Comparison of ENCODE assay signal across 8 cellular contexts in the genomic region with DNA sequence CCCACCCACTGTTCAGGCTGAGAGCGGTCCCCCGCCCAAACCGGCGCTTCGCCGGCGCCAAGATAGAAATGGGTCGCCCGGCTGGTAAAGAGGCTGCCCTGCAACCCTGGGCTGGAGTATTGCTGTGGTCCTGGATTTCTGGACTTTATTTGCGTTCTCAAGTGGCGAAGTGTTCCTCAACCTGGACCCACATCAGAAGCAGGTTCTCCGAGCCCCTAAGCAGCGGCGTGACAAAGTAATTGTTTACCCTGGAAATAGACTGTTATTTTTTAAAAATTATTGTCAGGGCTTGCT. TPM values are rescaled to one million over a fixed set of nuclear protein-coding genes. Genes with fewer than 3 reads are reported as not detected.
A peak's percentile ranks its signal among the peaks of the same experiment; 100 is the strongest.
DNase-seq lines count a peak whose midpoint lies in the region; ATAC-seq lines count a peak whose summit lies in the region.

No MANE protein-coding gene starts in this region.

- H3K27ac Mint-ChIP-seq in activated T-cell treated with anti-CD3 and anti-CD28 coated beads, Interleukin-2, amount 50 U/mL, for 72 hours = peak overlapping the region; percentile 66
- H3K27ac Mint-ChIP-seq in dendritic cell treated with granulocyte-macrophage colony-stimulating factor and Interleukin-4, amounts not matched to agents 40 ng/mL and 50 ng/mL, for 4 days = peak overlapping the region; percentile 92

- peaks cover 0 to 2% of the 10 kb centered on the region in 2 donors for H3K36me3 Mint-ChIP-seq in activated T-cell treated with anti-CD3 and anti-CD28 coated beads, Interleukin-2, amount 50 U/mL, for 72 hours (ENCODE audit: insufficient read depth in 2 of 2)
- peaks cover 33% of the 10 kb centered on the region for H3K36me3 Mint-ChIP-seq in dendritic cell treated with granulocyte-macrophage colony-stimulating factor and Interleukin-4, amounts not matched to agents 40 ng/mL and 50 ng/mL, for 4 days (ENCODE audit: low read depth)

- intact Hi-C loops in dendritic cell treated with granulocyte-macrophage colony-stimulating factor and Interleukin-4, amounts not matched to agents 40 ng/mL and 50 ng/mL, for 4 days (cut with micrococcal nuclease) = loop anchor here (2.0 to 10.0 kb wide), 2 partner anchors 54 to 176 kb away; partner anchors contain the start of gene CMTM7

- H3K27me3 Mint-ChIP-seq in activated T-cell treated with anti-CD3 and anti-CD28 coated beads, Interleukin-2, amount 50 U/mL, for 72 hours (ENCODE audit: low read depth) = no peaks in the 10 kb centered on the region
- no peaks in the 10 kb centered on the region for H3K27me3 Mint-ChIP-seq in dendritic cell treated with granulocyte-macrophage colony-stimulating factor and Interleukin-4, amounts not matched to agents 40 ng/mL and 50 ng/mL, for 4 days

- no peak for DNase-seq in activated T-cell treated with anti-CD3 and anti-CD28 coated beads, Interleukin-2, amount 50 U/mL, for 72 hours
- no peak for DNase-seq in activated T-cell treated with anti-CD3 and anti-CD28 coated beads, Interleukin-2, amount 50 U/mL, for 1 hour
- DNase-seq in NCI-H2029 (lab: John Stamatoyannopoulos, UW) = peak; percentile 62
- no peak for DNase-seq in central memory CD4-positive, alpha-beta T cell
- no peak for DNase-seq in activated CD4-positive, alpha-beta T cell treated with anti-CD3 and anti-CD28 coated beads, Interleukin-2, amount 50 U/mL, for 48 hours

- no peaks in the 10 kb centered on the region for H3K27me3 ChIP-seq in muscle layer of duodenum (ENCODE audit: low read depth, low read length)

- peak overlapping the region; percentile 89 to 98 for H3K4me3 Mint-ChIP-seq in activated T-cell treated with anti-CD3 and anti-CD28 coated beads, Interleukin-2, amount 50 U/mL, for 72 hours
- H3K4me3 Mint-ChIP-seq in dendritic cell treated with granulocyte-macrophage colony-stimulating factor and Interleukin-4, amounts not matched to agents 40 ng/mL and 50 ng/mL, for 4 days = peak overlapping the region; percentile 87

- H3K4me1 ChIP-seq in muscle layer of duodenum (ENCODE audit: control insufficient read depth in 1 of 2, insufficient read depth in 2 of 2, low read length in 2 of 2) = peaks cover 10 to 20% of the 10 kb centered on the region in 2 donors

- peak overlapping the region; percentile 77 to 95 for H3K4me3 ChIP-seq in muscle layer of duodenum (ENCODE audit: low read depth in 1 of 2, low read length in 2 of 2)

- peak in 1 of 2 donors; percentile 43 for ATAC-seq in activated T-cell treated with anti-CD3 and anti-CD28 coated beads, Interleukin-2, amount 50 U/mL, for 72 hours (replicated peaks in 1 of 2)
- no peak for ATAC-seq in HG03196 (IDR thresholded peaks at IDR 0.05; ENCODE audit: unreplicated experiment)

- H3K9me3 ChIP-seq in muscle layer of duodenum (ENCODE audit: control insufficient read depth in 1 of 2, low read length in 2 of 2) = no peaks in the 10 kb centered on the region

- peak overlapping the region; percentile 80 for H3K27ac ChIP-seq in muscle layer of duodenum (ENCODE audit: low read length)

- no peaks in the 10 kb centered on the region for H3K9me3 Mint-ChIP-seq in activated T-cell treated with anti-CD3 and anti-CD28 coated beads, Interleukin-2, amount 50 U/mL, for 72 hours
- H3K9me3 Mint-ChIP-seq in dendritic cell treated with granulocyte-macrophage colony-stimulating factor and Interleukin-4, amounts not matched to agents 40 ng/mL and 50 ng/mL, for 4 days = no peaks in the 10 kb centered on the region

- no peaks in the 10 kb centered on the region for H3K36me3 ChIP-seq in muscle layer of duodenum (ENCODE audit: control insufficient read depth in 1 of 2, insufficient read depth in 2 of 2, low read length in 2 of 2)

- peaks cover 34% of the 10 kb centered on the region for H3K4me1 Mint-ChIP-seq in activated T-cell treated with anti-CD3 and anti-CD28 coated beads, Interleukin-2, amount 50 U/mL, for 72 hours (ENCODE audit: low read depth)
- peaks cover 16% of the 10 kb centered on the region for H3K4me1 Mint-ChIP-seq in dendritic cell treated with granulocyte-macrophage colony-stimulating factor and Interleukin-4, amounts not matched to agents 40 ng/mL and 50 ng/mL, for 4 days (ENCODE audit: low read depth)

RNA-seq across cellular contexts. Expression of gene DYNC1LI1, which starts 0.5 kb away (rescaled TPM):
- 10 to 100 TPM; 31.1 to 34.5 TPM for total RNA-seq in activated T-cell treated with anti-CD3 and anti-CD28 coated beads, Interleukin-2, amount 50 U/mL, for 72 hours
